ENCODE assay signal across 9 cellular contexts in genomic region chrX:1248381-1249061, GRCh38. TPM values are rescaled to one million over a fixed set of nuclear protein-coding genes. Genes with fewer than 3 reads are reported as not detected.
DNase-seq lines count a peak whose midpoint lies in the region; ATAC-seq and TF ChIP-seq lines count a peak whose summit lies in the region.
"Had no signal": no experiment of that assay in that cellular context is flagged by ENCODE, and none has a peak within 500 bp of the region (broad histone marks: within the 10 kb centered on the region; RNA-seq: fewer than 3 reads in every experiment).

No MANE protein-coding gene starts in this region.

- ATAC-seq in natural killer cell (peak; percentile 20 to 66 (median 42)), HG03108 (IDR thresholded peaks at IDR 0.05; ENCODE audit: unreplicated experiment) (no peak)

- H3K27ac Mint-ChIP-seq in activated naive CD4-positive, alpha-beta T cell treated with anti-CD3 and anti-CD28 coated beads, Interleukin-2, amount 50 U/mL, for 24 hours: no peak overlapping the region
- H3K27ac Mint-ChIP-seq in natural killer cell: peak overlapping the region; percentile 76 to 79

- intact Hi-C loops in natural killer cell (cut with micrococcal nuclease): loop anchor here (2.0 kb wide), 2 partner anchors 332 to 1344 kb away; no protein-coding TSS in a partner anchor
- intact Hi-C loops in uterus (cut with DNase I; ENCODE audit: low total_unique reads): no loop called here

- H3K36me3 Mint-ChIP-seq in activated naive CD4-positive, alpha-beta T cell treated with anti-CD3 and anti-CD28 coated beads, Interleukin-2, amount 50 U/mL, for 24 hours: no peaks in the 10 kb centered on the region
- H3K36me3 Mint-ChIP-seq in natural killer cell: no peaks in the 10 kb centered on the region
- H3K36me3 Mint-ChIP-seq: stimulated activated memory B cell treated with anti-CD40 and anti-IgM and Interleukin-4, amounts not matched to agents 10 μg/mL and 1 μg/mL and 100 μg/mL, for 72 hours had no signal

- H3K4me1 Mint-ChIP-seq in activated naive CD4-positive, alpha-beta T cell treated with anti-CD3 and anti-CD28 coated beads, Interleukin-2, amount 50 U/mL, for 24 hours: peaks cover 35% of the 10 kb centered on the region
- peaks cover 18 to 30% of the 10 kb centered on the region in 2 donors for H3K4me1 Mint-ChIP-seq in natural killer cell

- H3K27me3 Mint-ChIP-seq in activated naive CD4-positive, alpha-beta T cell treated with anti-CD3 and anti-CD28 coated beads, Interleukin-2, amount 50 U/mL, for 24 hours: no peaks in the 10 kb centered on the region
- no peaks in the 10 kb centered on the region for H3K27me3 Mint-ChIP-seq in natural killer cell (ENCODE audit: low read depth in 2 of 2)

- H3K27me3 ChIP-seq in uterus (no peaks in the 10 kb centered on the region), BE2C (no peaks in the 10 kb centered on the region)

- H3K4me3 ChIP-seq in HEK293 (ENCODE audit: low read depth, low read length) (no peak overlapping the region), uterus (no peak overlapping the region), BE2C (ENCODE audit: low read depth, low read length) (no peak overlapping the region)

- DNase-seq in CD1c-positive myeloid dendritic cell (ENCODE audit: extremely low spot score): peak; percentile 77
- no peak for DNase-seq in natural killer cell
- DNase-seq in uterus: no peak
- no peak for DNase-seq in BE2C
- DNase-seq in retina: no peak

- peak overlapping the region; percentile 35 for H3K4me3 Mint-ChIP-seq in activated naive CD4-positive, alpha-beta T cell treated with anti-CD3 and anti-CD28 coated beads, Interleukin-2, amount 50 U/mL, for 24 hours
- no peak overlapping the region for H3K4me3 Mint-ChIP-seq in natural killer cell
- H3K4me3 Mint-ChIP-seq: stimulated activated memory B cell treated with anti-CD40 and anti-IgM and Interleukin-4, amounts not matched to agents 10 μg/mL and 1 μg/mL and 100 μg/mL, for 72 hours had no signal

- POLR2A ChIA-PET in HEK293 (lab: Yijun Ruan, JAX): no interaction called here

- TF ChIP-seq POLR2A in uterus (IDR thresholded peaks at IDR 0.05): no peak

- CTCF ChIA-PET in HEK293 (lab: Yijun Ruan, JAX): no interaction called here

- no peaks in the 10 kb centered on the region for H3K9me3 Mint-ChIP-seq in activated naive CD4-positive, alpha-beta T cell treated with anti-CD3 and anti-CD28 coated beads, Interleukin-2, amount 50 U/mL, for 24 hours
- H3K9me3 Mint-ChIP-seq in natural killer cell: no peaks in the 10 kb centered on the region

- TF ChIP-seq CTCF in HEK293 (tag by site-specific recombination; IDR thresholded peaks at IDR 0.05) (no peak), natural killer cell (IDR thresholded peaks at IDR 0.05) (no peak), uterus (IDR thresholded peaks at IDR 0.05) (no peak), BE2C (IDR thresholded peaks at IDR 0.05; ENCODE audit: low read depth, low read length) (no peak)

- no peak overlapping the region for H3K27ac ChIP-seq in HEK293 (ENCODE audit: extremely low read depth, low read depth, low read length)
- H3K27ac ChIP-seq in uterus: no peak overlapping the region

- H3K9me3 ChIP-seq in HEK293 (ENCODE audit: control insufficient read depth, insufficient read depth, low read depth, low read length): no peaks in the 10 kb centered on the region
- no peaks in the 10 kb centered on the region for H3K9me3 ChIP-seq in uterus
- no peaks in the 10 kb centered on the region for H3K9me3 ChIP-seq in BE2C

- no peaks in the 10 kb centered on the region for H3K36me3 ChIP-seq in HEK293 (ENCODE audit: control insufficient read depth in 2 of 2, insufficient read depth in 1 of 2, low read length in 2 of 2)
- H3K36me3 ChIP-seq in uterus: no peaks in the 10 kb centered on the region
- no peaks in the 10 kb centered on the region for H3K36me3 ChIP-seq in BE2C

- no peaks in the 10 kb centered on the region for H3K4me1 ChIP-seq in HEK293 (ENCODE audit: control insufficient read depth, insufficient read depth, low read length)
- no peaks in the 10 kb centered on the region for H3K4me1 ChIP-seq in uterus
- H3K4me1 ChIP-seq in BE2C: no peaks in the 10 kb centered on the region

TF ChIP-seq in HEK293, 187 proteins besides CTCF, POLR2A, EP300 and RAD21:
- TF ChIP-seq ZNF157 (tag by site-specific recombination; IDR thresholded peaks at IDR 0.05) (no peak), HOXD13 (CRISPR knock-in tag; IDR thresholded peaks at IDR 0.05; ENCODE audit: borderline replicate concordance) (no peak), ZNF114 (tag by site-specific recombination; IDR thresholded peaks at IDR 0.05) (no peak), ZNF335 (tag by site-specific recombination; conservative IDR thresholded peaks at IDR 0.05) (no peak), PRDM10 (tag by site-specific recombination; IDR thresholded peaks at IDR 0.05) (peak; percentile 81)

RNA-seq across cellular contexts. Expression of gene CSF2RA, which starts 20.1 kb away (rescaled TPM):
- total RNA-seq in natural killer cell (10 to 100 TPM in 1 of 3 donors, 1 to 10 TPM in 2; 2.6 to 13.3 (median 5.9) TPM), uterus (1 to 10 TPM in 2 of 4 donors, under 1 TPM in 1, not detected in 1; 0.59 to 7.0 (median 3.1) TPM)
- not detected for polyA plus RNA-seq in BE2C (2012; ENCODE audit: insufficient read depth, insufficient read length, low read depth)

RNA-seq across cellular contexts. Expression of gene CRLF2, which starts 36.1 kb away (rescaled TPM):
- total RNA-seq in natural killer cell (1 to 10 TPM in 1 of 3 donors, not detected in 2; 1.3 TPM), uterus (not detected)
- not detected for polyA plus RNA-seq in BE2C (2012; ENCODE audit: insufficient read depth, insufficient read length, low read depth)
